In genomic region chr11:125874556-125875124, GRCh38 we compare ENCODE assay signal across 8 cellular contexts. TPM values are rescaled to one million over a fixed set of nuclear protein-coding genes. Genes with fewer than 3 reads are reported as not detected.
A peak's percentile ranks its signal among the peaks of the same experiment; 100 is the strongest.
DNase-seq lines count a peak whose midpoint lies in the region; ATAC-seq and TF ChIP-seq lines count a peak whose summit lies in the region.

No MANE protein-coding gene starts in this region.

- no peaks in the 10 kb centered on the region for H3K4me1 ChIP-seq in colonic mucosa

- CTCF ChIA-PET in HEK293T (lab: Yijun Ruan, JAX): interaction anchor here (0.7 to 0.8 kb wide), 2 partner anchors 12 to 150 kb away, joined by 3 to 7 read pairs; partner anchors contain the start of gene HYLS1

- no peak overlapping the region for H3K27ac ChIP-seq in colonic mucosa

- TF ChIP-seq CTCF in colonic mucosa (IDR thresholded peaks at IDR 0.05): peak; percentile 66

- no peak overlapping the region for H3K4me3 ChIP-seq in colonic mucosa

- H3K9ac ChIP-seq in colonic mucosa (ENCODE audit: low read depth in 2 of 2, low read length in 2 of 2): no peak overlapping the region

- POLR2A ChIA-PET in HEK293T (lab: Yijun Ruan, JAX): no interaction called here

- no peaks in the 10 kb centered on the region for H3K27me3 ChIP-seq in colonic mucosa

- H3K9me3 ChIP-seq in colonic mucosa: no peaks in the 10 kb centered on the region

- intact Hi-C loops in colonic mucosa (cut with DNase I): no loop called here

- peak; percentile 98 for ATAC-seq in left lobe of liver

- DNase-seq in activated CD4-positive, alpha-beta T cell treated with anti-CD3 and anti-CD28 coated beads for 24 hours (ENCODE audit: low read depth in 2 of 2): peak; percentile 27 to 31
- no peak for DNase-seq in activated CD4-positive, alpha-beta T cell treated with anti-CD3 and anti-CD28 coated beads for 1 hour
- DNase-seq in HEK293T (ENCODE audit: extremely low spot score) (peak; percentile 65), NCI-H1417 (lab: John Stamatoyannopoulos, UW) (peak; percentile 53 to 84 (median 64)), T-helper 9 cell (peak; percentile 28), colonic mucosa (peak; percentile 62), left lobe of liver (ENCODE audit: low spot score) (no peak)
- DNase-seq in stimulated activated CD8-positive, alpha-beta memory T cell treated with anti-CD3 and anti-CD28 coated beads, Interleukin-12 subunit alpha, Interleukin-12 subunit beta, amount 100 ng/mL, for 1 hour (ENCODE audit: low read depth): peak; percentile 13

- H3K36me3 ChIP-seq in colonic mucosa: no peaks in the 10 kb centered on the region

TF ChIP-seq in HEK293T, 16 proteins besides CTCF, POLR2A, EP300 and RAD21:
- TF ChIP-seq ZNF384 (IDR thresholded peaks at IDR 0.05) (no peak), CTBP1 (IDR thresholded peaks at IDR 0.05; ENCODE audit: borderline replicate concordance) (no peak), FOXK2 (IDR thresholded peaks at IDR 0.05) (no peak), SP1 (IDR thresholded peaks at IDR 0.05) (no peak), TARDBP (IDR thresholded peaks at IDR 0.05) (no peak), L3MBTL2 (conservative IDR thresholded peaks at IDR 0.05) (no peak), SUZ12 (IDR thresholded peaks at IDR 0.05) (no peak), FOXM1 (IDR thresholded peaks at IDR 0.05; ENCODE audit: borderline replicate concordance) (no peak), ARNT (IDR thresholded peaks at IDR 0.05) (no peak), ELF4 (IDR thresholded peaks at IDR 0.05) (no peak), HDGF (IDR thresholded peaks at IDR 0.05; ENCODE audit: borderline replicate concordance) (no peak), BHLHE40 (IDR thresholded peaks at IDR 0.05; ENCODE audit: borderline replicate concordance) (no peak), FOXA1 (IDR thresholded peaks at IDR 0.05) (no peak), PKNOX1 (IDR thresholded peaks at IDR 0.05) (no peak), NFRKB (IDR thresholded peaks at IDR 0.05) (no peak), LEF1 (IDR thresholded peaks at IDR 0.05; ENCODE audit: borderline replicate concordance) (no peak)

RNA-seq across cellular contexts. Expression of gene HYLS1, which starts 12.8 kb away (rescaled TPM):
- total RNA-seq in colonic mucosa (1 to 10 TPM; 5.6 to 8.2 TPM), left lobe of liver (2.9 TPM)

RNA-seq across cellular contexts. Expression of gene PUS3, which starts 28.4 kb away (rescaled TPM):
- 1 to 10 TPM; 6.8 to 8.4 TPM for total RNA-seq in colonic mucosa
- 19.1 TPM for total RNA-seq in left lobe of liver

RNA-seq across cellular contexts. Expression of gene DDX25, which starts 29.7 kb away (rescaled TPM):
- total RNA-seq in colonic mucosa (under 1 TPM in 1 of 2 donors, not detected in 1; 0.16 TPM), left lobe of liver (0.15 TPM)

RNA-seq across cellular contexts. Expression of gene PATE4, which starts 41.5 kb away (rescaled TPM):
- not detected for total RNA-seq in colonic mucosa
- not detected for total RNA-seq in left lobe of liver

Comparison
In these comparisons a context has a peak if more than half of its experiments do, and no peak if none do; other contexts are left out.
1. DNase-seq: peak in activated CD4-positive, alpha-beta T cell treated with anti-CD3 and anti-CD28 coated beads for 24 hours (2 of 2), HEK293T (single experiment), NCI-H1417 (3 of 3), T-helper 9 cell (single experiment), colonic mucosa (single experiment) and stimulated activated CD8-positive, alpha-beta memory T cell treated with anti-CD3 and anti-CD28 coated beads, Interleukin-12 subunit alpha, Interleukin-12 subunit beta, amount 100 ng/mL, for 1 hour (single experiment); none in activated CD4-positive, alpha-beta T cell treated with anti-CD3 and anti-CD28 coated beads for 1 hour (single experiment) and left lobe of liver (single experiment).